ENCODE assay signal across 20 cellular contexts in genomic region chr10:43884516-43885105, GRCh38.
"Had no signal": no experiment of that assay in that cellular context is flagged by ENCODE, and none has a peak within 500 bp of the region (broad histone marks: within the 10 kb centered on the region; RNA-seq: fewer than 3 reads in every experiment).

No MANE protein-coding gene starts in this region.

- H3K9ac ChIP-seq: neural progenitor cell had no signal

- H3K4me3 ChIP-seq: esophagus muscularis mucosa, gastroesophageal sphincter, left ventricle myocardium inferior, lower lobe of right lung, neural progenitor cell, pancreas, testis, transverse colon had no signal

- DNase-seq: effector memory CD8-positive, alpha-beta T cell; foreskin fibroblast; glutamatergic neuron; left ventricle myocardium inferior; lower lobe of right lung; midbrain; occipital lobe; pancreas; right cardiac atrium; stimulated activated CD4-positive, alpha-beta T cell treated with anti-CD3 and anti-CD28 coated beads, Interleukin-2, amount 100 ng/mL, for 24 hours; stimulated activated CD4-positive, alpha-beta T cell treated with anti-CD3 and anti-CD28 coated beads, Interleukin-4, amount 100 ng/mL, for 4 hours; stimulated activated naive B cell treated with anti-CD40 and anti-IgM and Interleukin-4, amounts not matched to agents 10 μg/mL and 1 μg/mL and 100 μg/mL, for 72 hours; stimulated activated naive CD8-positive, alpha-beta T cell treated with anti-CD3 and anti-CD28 coated beads, Interleukin-15, amount 100 ng/mL, for 72 hours; testis; transverse colon had no signal

- FAIRE-seq: colon, pancreas had no signal

- H3K27me3 ChIP-seq: esophagus muscularis mucosa, gastroesophageal sphincter, neural progenitor cell, pancreas, testis, transverse colon had no signal

- H3K27ac ChIP-seq: epithelial cell of prostate, esophagus muscularis mucosa, gastroesophageal sphincter, left ventricle myocardium inferior, lower lobe of right lung, neural progenitor cell, pancreas, testis, transverse colon had no signal

- H2AFZ ChIP-seq: neural progenitor cell had no signal

- H3K36me3 ChIP-seq: esophagus muscularis mucosa, gastroesophageal sphincter, left ventricle myocardium inferior, lower lobe of right lung, neural progenitor cell, pancreas, transverse colon had no signal

- H3K9me3 ChIP-seq: esophagus muscularis mucosa, gastroesophageal sphincter, left ventricle myocardium inferior, lower lobe of right lung, testis, transverse colon had no signal

- H3K4me1 ChIP-seq: lower lobe of right lung, neural progenitor cell, pancreas, testis had no signal

- H3K4me2 ChIP-seq: neural progenitor cell had no signal
